8 cellular contexts compared by ENCODE assay signal in genomic region chr3:150495563-150496168, GRCh38. TPM values are rescaled to one million over a fixed set of nuclear protein-coding genes. Genes with fewer than 3 reads are reported as not detected.
DNase-seq lines count a peak whose midpoint lies in the region; ATAC-seq and TF ChIP-seq lines count a peak whose summit lies in the region.

No MANE protein-coding gene starts in this region.

- no peaks in the 10 kb centered on the region for H3K9me3 ChIP-seq in OCI-LY7 (ENCODE audit: low read length)

- peak; percentile 41 for DNase-seq in Daoy (ENCODE audit: low read depth)
- peak; percentile 39 for DNase-seq in Jurkat, Clone E6-1 (ENCODE audit: low read depth, low spot score)
- peak; percentile 58 for DNase-seq in OCI-LY7 (ENCODE audit: low spot score)
- DNase-seq in dermis microvascular lymphatic vessel endothelial cell (ENCODE audit: low read depth in 2 of 2): peak; percentile 54 to 59
- no peak for DNase-seq in mesothelial cell of epicardium (ENCODE audit: low spot score in 2 of 2, unreplicated experiment in 2 of 2)
- DNase-seq in activated T-cell treated with anti-CD3 and anti-CD28 coated beads, Interleukin-2, amount 50 U/mL, for 48 hours: no peak

- H3K36me3 Mint-ChIP-seq in mesothelial cell of epicardium: no peaks in the 10 kb centered on the region

- no peaks in the 10 kb centered on the region for H3K79me2 ChIP-seq in OCI-LY7 (ENCODE audit: insufficient read depth, low read depth, low read length)

- H3K9me3 Mint-ChIP-seq in mesothelial cell of epicardium: peaks cover 9% of the 10 kb centered on the region

- no peaks in the 10 kb centered on the region for H3K36me3 ChIP-seq in OCI-LY7 (ENCODE audit: insufficient read depth, low read length)

- BruUV-seq in OCI-LY7 (replicated peaks; lab: Mats Ljungman, UMichigan): no TSS peak

- H4K20me1 ChIP-seq in OCI-LY7 (ENCODE audit: insufficient read depth, low read length): no peaks in the 10 kb centered on the region

- H3K27ac Mint-ChIP-seq in mesothelial cell of epicardium: no peak overlapping the region

- H3K4me1 ChIP-seq in OCI-LY7 (ENCODE audit: insufficient read depth, low read length, poor library complexity, severe bottlenecking): no peaks in the 10 kb centered on the region

- no peak overlapping the region for H3K27ac ChIP-seq in OCI-LY7 (ENCODE audit: low read depth, low read length, poor library complexity, severe bottlenecking)

- no peaks in the 10 kb centered on the region for H3K9me2 ChIP-seq in OCI-LY7 (ENCODE audit: insufficient read depth, low read length)

- CTCF ChIA-PET in OCI-LY7 (lab: Charles Lee; ENCODE audit: unreplicated experiment): no interaction called here

- H3K4me1 Mint-ChIP-seq in mesothelial cell of epicardium: peaks cover 6% of the 10 kb centered on the region

- H3K4me2 ChIP-seq in OCI-LY7 (ENCODE audit: low read length): no peak overlapping the region

- H2AFZ ChIP-seq in OCI-LY7 (ENCODE audit: low read length): no peak overlapping the region

- no peak overlapping the region for H3K4me3 ChIP-seq in Jurkat, Clone E6-1 (ENCODE audit: low read length)
- no peak overlapping the region for H3K4me3 ChIP-seq in OCI-LY7 (ENCODE audit: low read depth, low read length, poor library complexity, severe bottlenecking)

- no peak overlapping the region for H3K4me3 Mint-ChIP-seq in mesothelial cell of epicardium

- ATAC-seq in HG02852 (IDR thresholded peaks at IDR 0.05; ENCODE audit: unreplicated experiment): no peak
- ATAC-seq in GM19351 (IDR thresholded peaks at IDR 0.05; ENCODE audit: unreplicated experiment): no peak

- no peaks in the 10 kb centered on the region for H3K27me3 Mint-ChIP-seq in mesothelial cell of epicardium (ENCODE audit: low read depth)

- TF ChIP-seq CTCF in OCI-LY7 (conservative IDR thresholded peaks at IDR 0.05; ENCODE audit: low read length) (peak; percentile 96), mesothelial cell of epicardium (IDR thresholded peaks at IDR 0.05; ENCODE audit: unreplicated experiment) (peak; percentile 96)

- POLR2A ChIA-PET in OCI-LY7 (lab: Charles Lee): interaction anchor here (0.6 to 1.1 kb wide), 7 partner anchors 9 to 1578 kb away, joined by 3 to 5 read pairs (median 3); no protein-coding TSS in a partner anchor

- intact Hi-C loops in OCI-LY7 (cut with micrococcal nuclease; ENCODE audit: unreplicated experiment): loop anchor here (1.0 kb wide), 3 partner anchors 85 to 268 kb away; no protein-coding TSS in a partner anchor

RNA-seq across cellular contexts. Expression of gene SERP1, which starts 50.6 kb away (rescaled TPM):
- total RNA-seq in Daoy (2014; rRNA removed; shearing (Covaris generic)): 375 and 487 TPM in 2 replicates
- 142 TPM for polyA plus RNA-seq in Jurkat, Clone E6-1 (2012; ENCODE audit: insufficient read depth, insufficient read length)
- 182 and 183 TPM in 2 replicates for total RNA-seq in OCI-LY7 (2014; rRNA removed; shearing (Covaris generic))
- total RNA-seq in OCI-LY7 (2022): 97.4 and 101 TPM in 2 replicates
- 97.2 and 130 TPM in 2 replicates for total RNA-seq in dermis microvascular lymphatic vessel endothelial cell
- 84.1 to 86.5 TPM (median 85.8 TPM) in 3 replicates for total RNA-seq in mesothelial cell of epicardium

RNA-seq across cellular contexts. Expression of gene EIF2A, which starts 50.9 kb away (rescaled TPM):
- 228 and 245 TPM in 2 replicates for total RNA-seq in Daoy (2014; rRNA removed; shearing (Covaris generic))
- 101 TPM for polyA plus RNA-seq in Jurkat, Clone E6-1 (2012; ENCODE audit: insufficient read depth, insufficient read length)
- total RNA-seq in OCI-LY7 (2014; rRNA removed; shearing (Covaris generic)): 85.6 and 86.0 TPM in 2 replicates
- total RNA-seq in OCI-LY7 (2022) (105 and 130 TPM in 2 replicates), dermis microvascular lymphatic vessel endothelial cell (165 and 216 TPM in 2 replicates), mesothelial cell of epicardium (56.8 to 60.7 TPM (median 60.6 TPM) in 3 replicates)

Comparison
In these comparisons a context has a peak if more than half of its experiments do, and no peak if none do; other contexts are left out.
1. DNase-seq: peak in Daoy (single experiment), Jurkat, Clone E6-1 (single experiment), OCI-LY7 (single experiment) and dermis microvascular lymphatic vessel endothelial cell (2 of 2); none in mesothelial cell of epicardium (0 of 2) and activated T-cell treated with anti-CD3 and anti-CD28 coated beads, Interleukin-2, amount 50 U/mL, for 48 hours (0 of 2).